1 cellular context compared by ENCODE assay signal in the genomic region with DNA sequence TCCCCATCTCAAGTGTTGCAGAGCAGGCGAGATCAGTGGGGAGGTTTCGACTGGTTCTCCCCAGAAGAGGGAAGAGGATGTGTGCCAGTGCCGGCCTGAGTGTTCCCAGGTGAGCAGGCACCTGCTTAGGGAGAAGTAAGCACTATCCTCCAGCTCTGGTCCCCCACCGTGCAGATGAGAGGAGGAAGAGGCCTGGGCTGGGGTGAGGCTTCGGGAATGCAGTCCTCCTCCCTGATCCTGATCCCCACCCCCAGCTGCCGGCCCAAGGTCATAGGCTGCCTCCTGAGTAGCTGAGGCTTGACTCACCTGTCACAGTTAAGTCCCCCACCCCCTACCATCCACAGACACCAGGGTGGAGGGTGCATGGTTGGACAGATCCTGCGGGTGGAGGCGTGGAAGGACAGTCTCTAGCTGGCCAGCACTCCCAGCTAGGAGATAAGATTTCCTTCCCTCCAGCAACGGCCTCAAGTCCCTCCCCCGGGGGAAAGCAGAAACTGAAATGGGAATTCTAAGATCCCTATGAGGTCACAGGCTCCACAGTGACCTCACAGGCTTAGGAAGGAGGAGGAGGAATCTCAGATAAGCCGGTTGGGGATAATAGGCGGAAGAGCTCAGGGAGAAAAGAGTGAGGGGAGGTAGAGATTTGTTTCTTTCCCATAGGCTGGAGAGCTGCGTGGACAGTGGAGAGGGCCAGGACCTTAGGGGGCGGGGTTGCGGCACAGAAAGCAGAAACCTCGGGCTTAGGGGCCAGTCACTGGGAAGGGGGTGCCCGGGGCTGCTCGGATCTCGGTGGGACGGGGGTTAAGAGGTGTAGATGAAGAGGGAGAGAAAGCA.
TF ChIP-seq lines count a peak whose summit lies in the region.

No MANE protein-coding gene starts in this region.

TF ChIP-seq in HCT116, 20 proteins besides CTCF, POLR2A, EP300 and RAD21 (continued from another document):
- TF ChIP-seq FOSL1 (IDR thresholded peaks at IDR 0.05; ENCODE audit: low read depth) (no peak), JUND (IDR thresholded peaks at IDR 0.05) (no peak), POLR2AphosphoS5 (IDR thresholded peaks at IDR 0.05; ENCODE audit: low read depth, low read length) (no peak), YY1 (IDR thresholded peaks at IDR 0.05; ENCODE audit: extremely low read depth, insufficient replicate concordance, low read depth, low read length) (no peak)
- TF ChIP-seq, protein P1, sequence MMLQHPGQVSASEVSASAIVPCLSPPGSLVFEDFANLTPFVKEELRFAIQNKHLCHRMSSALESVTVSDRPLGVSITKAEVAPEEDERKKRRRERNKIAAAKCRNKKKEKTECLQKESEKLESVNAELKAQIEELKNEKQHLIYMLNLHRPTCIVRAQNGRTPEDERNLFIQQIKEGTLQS (IDR thresholded peaks at IDR 0.05): no peak
- TF ChIP-seq, protein P2, sequence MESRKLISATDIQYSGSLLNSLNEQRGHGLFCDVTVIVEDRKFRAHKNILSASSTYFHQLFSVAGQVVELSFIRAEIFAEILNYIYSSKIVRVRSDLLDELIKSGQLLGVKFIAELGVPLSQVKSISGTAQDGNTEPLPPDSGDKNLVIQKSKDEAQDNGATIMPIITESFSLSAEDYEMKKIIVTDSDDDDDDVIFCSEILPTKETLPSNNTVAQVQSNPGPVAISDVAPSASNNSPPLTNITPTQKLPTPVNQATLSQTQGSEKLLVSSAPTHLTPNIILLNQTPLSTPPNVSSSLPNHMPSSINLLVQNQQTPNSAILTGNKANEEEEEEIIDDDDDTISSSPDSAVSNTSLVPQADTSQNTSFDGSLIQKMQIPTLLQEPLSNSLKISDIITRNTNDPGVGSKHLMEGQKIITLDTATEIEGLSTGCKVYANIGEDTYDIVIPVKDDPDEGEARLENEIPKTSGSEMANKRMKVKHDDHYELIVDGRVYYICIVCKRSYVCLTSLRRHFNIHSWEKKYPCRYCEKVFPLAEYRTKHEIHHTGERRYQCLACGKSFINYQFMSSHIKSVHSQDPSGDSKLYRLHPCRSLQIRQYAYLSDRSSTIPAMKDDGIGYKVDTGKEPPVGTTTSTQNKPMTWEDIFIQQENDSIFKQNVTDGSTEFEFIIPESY (IDR thresholded peaks at IDR 0.05; ENCODE audit: extremely low read depth, insufficient replicate concordance, low read length): no peak
